In the genomic region with DNA sequence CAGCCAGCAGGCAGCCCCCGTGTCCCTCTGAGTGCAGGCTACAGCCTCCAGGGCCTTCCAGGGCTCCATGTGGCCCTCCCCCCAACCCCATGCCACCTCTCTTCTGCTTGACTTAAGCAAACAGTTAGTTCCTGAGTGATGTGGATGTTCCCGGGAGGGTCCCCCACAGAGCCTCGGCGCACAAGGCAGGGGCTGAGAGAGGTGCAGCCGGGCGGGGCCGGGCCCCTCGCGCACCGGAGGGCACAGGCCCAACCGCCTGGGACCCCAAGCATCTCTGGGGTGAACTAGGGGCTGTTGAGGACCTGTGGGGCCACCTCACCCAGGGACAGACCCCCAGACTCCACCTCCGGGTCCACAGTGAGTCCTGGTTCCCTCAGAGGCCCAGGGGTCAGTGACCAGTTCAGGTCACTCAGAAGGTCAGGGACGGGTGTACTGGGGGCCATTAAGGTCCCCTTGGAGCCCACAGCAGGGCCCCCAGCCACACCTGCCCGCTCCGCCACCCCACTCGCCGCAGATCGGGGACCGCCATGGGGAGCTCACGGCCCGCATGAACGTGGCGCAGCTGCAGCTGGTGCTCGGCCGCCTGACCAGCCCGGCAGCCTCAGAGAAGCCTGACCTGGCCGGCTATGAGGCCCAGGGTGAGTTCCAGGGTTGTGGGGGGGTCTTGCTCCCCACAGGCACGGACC, we compare ENCODE assay signal across 19 cellular contexts. TPM values are rescaled to one million over a fixed set of nuclear protein-coding genes. Genes with fewer than 3 reads are reported as not detected.
DNase-seq lines count a peak whose midpoint lies in the region; ATAC-seq, FAIRE-seq and TF ChIP-seq lines count a peak whose summit lies in the region.
"Had no signal": no experiment of that assay in that cellular context is flagged by ENCODE, and none has a peak within 500 bp of the region (broad histone marks: within the 10 kb centered on the region; RNA-seq: fewer than 3 reads in every experiment).

No MANE protein-coding gene starts in this region.

- H3K14ac ChIP-seq in H1 (ENCODE audit: insufficient read length): no peak overlapping the region

- no peaks in the 10 kb centered on the region for H3K27me3 ChIP-seq in left ventricle myocardium inferior (ENCODE audit: low read depth)
- H3K27me3 ChIP-seq in BLaER1 treated with 17β-estradiol and CSF1 and Interleukin-3, amounts not matched to agents 10 nM and 100 nM: no peaks in the 10 kb centered on the region
- H3K27me3 ChIP-seq in H1 (replicated peaks in 1 of 4; ENCODE audit: control insufficient read depth in 3 of 4, extremely low read depth in 1 of 4, insufficient read depth in 3 of 4, low read length in 3 of 4): no peaks in the 10 kb centered on the region
- H3K27me3 ChIP-seq in tibial nerve: no peaks in the 10 kb centered on the region

- ATAC-seq in left ventricle myocardium superior: no peak
- no peak for ATAC-seq in HG03025 (IDR thresholded peaks at IDR 0.05; ENCODE audit: low FRiP score, unreplicated experiment)
- ATAC-seq: HCT116 had no signal

- POLR2A ChIA-PET in H1 (lab: Charles Lee; ENCODE audit: partially characterized antibody): interaction anchor here (1.4 kb wide), 1 partner anchor 65 kb away, joined by 3 read pairs; no protein-coding TSS in a partner anchor

- TF ChIP-seq EP300 in H1 (IDR thresholded peaks at IDR 0.05; ENCODE audit: borderline replicate concordance in 1 of 2, low read depth in 2 of 2, low read length in 2 of 2) (no peak), tibial nerve (IDR thresholded peaks at IDR 0.05) (no peak)

- H2AFZ ChIP-seq in H1 (ENCODE audit: low read length): no peak overlapping the region

- TF ChIP-seq POLR2A in H1 (IDR thresholded peaks at IDR 0.05; ENCODE audit: control extremely low read depth in 1 of 2, low read depth in 2 of 2, low read length in 2 of 2): no peak
- TF ChIP-seq POLR2A in tibial nerve (IDR thresholded peaks at IDR 0.05): no peak

- peaks cover 2% of the 10 kb centered on the region; the same call in 1 of the 2 replicates for H3K23me2 ChIP-seq in H1 (ENCODE audit: low read depth, low read length)

- no peak for TF ChIP-seq RAD21 in H1 (IDR thresholded peaks at IDR 0.05 in 1 of 2, conservative IDR thresholded peaks at IDR 0.05 in 1 of 2; ENCODE audit: low read depth in 2 of 2, low read length in 2 of 2)

- no peak overlapping the region for H2BK12ac ChIP-seq in H1 (ENCODE audit: low read depth, low read length)

- peak overlapping the region in 5 of 11 experiments; percentile 12 to 51 (median 44); a peak in 2 of 22 replicates for H3K9ac ChIP-seq in BLaER1 treated with 17β-estradiol and CSF1 and Interleukin-3, amounts not matched to agents 10 nM and 100 nM
- H3K9ac ChIP-seq in H1 (replicated peaks in 1 of 4; ENCODE audit: extremely low read depth in 1 of 4, low read depth in 3 of 4, low read length in 3 of 4): no peak overlapping the region
- H3K9ac ChIP-seq: KMS-11 had no signal

- no peak for FAIRE-seq in H1 (lab: Jason Lieb, UNC)
- FAIRE-seq: G401.6, GM12892 had no signal

- no peak overlapping the region for H3K56ac ChIP-seq in H1 (replicated peaks; ENCODE audit: insufficient read length, low read depth, low read length)

- no peaks in the 10 kb centered on the region for H3K9me3 ChIP-seq in left ventricle myocardium inferior (replicated peaks)
- H3K9me3 ChIP-seq in BLaER1 treated with 17β-estradiol and CSF1 and Interleukin-3, amounts not matched to agents 10 nM and 100 nM (replicated peaks in 1 of 11): no peaks in the 10 kb centered on the region
- H3K9me3 ChIP-seq in H1 (ENCODE audit: insufficient read depth in 2 of 2, low read depth in 1 of 2, low read length in 1 of 2): no peaks in the 10 kb centered on the region
- H3K9me3 ChIP-seq in tibial nerve: no peaks in the 10 kb centered on the region

- H3K36me3 ChIP-seq in left ventricle myocardium inferior (peaks cover 34% of the 10 kb centered on the region), H1 (ENCODE audit: control insufficient read depth in 2 of 4, insufficient read depth in 4 of 4, low read length in 3 of 4) (peaks cover 0 to 4% (median 0%) of the 10 kb centered on the region in 4 experiments; a peak in 2 of 8 replicates), tibial nerve (peaks cover 0 to 52% (median 0%) of the 10 kb centered on the region in 3 donors)
- peaks cover 16 to 78% (median 61%) of the 10 kb centered on the region in 11 experiments; a peak in 21 of 22 replicates for H3K36me3 ChIP-seq in BLaER1 treated with 17β-estradiol and CSF1 and Interleukin-3, amounts not matched to agents 10 nM and 100 nM

- no peak overlapping the region for H2BK15ac ChIP-seq in H1 (ENCODE audit: low read length)

- TF ChIP-seq CTCF in left ventricle myocardium inferior (IDR thresholded peaks at IDR 0.05; ENCODE audit: borderline replicate concordance): no peak
- no peak for TF ChIP-seq CTCF in H1 (IDR thresholded peaks at IDR 0.05; ENCODE audit: control extremely low read depth in 1 of 3, insufficient read depth in 1 of 3, low read depth in 1 of 3, low read length in 3 of 3)
- TF ChIP-seq CTCF in tibial nerve (IDR thresholded peaks at IDR 0.05): no peak

- H3K4me3 ChIP-seq in left ventricle myocardium inferior (no peak overlapping the region), H1 (ENCODE audit: extremely low read depth in 1 of 4, insufficient read depth in 2 of 4, low read depth in 3 of 4, low read length in 4 of 4) (no peak overlapping the region), tibial nerve (no peak overlapping the region)
- no peak overlapping the region; a peak in 1 of 20 replicates for H3K4me3 ChIP-seq in BLaER1 treated with 17β-estradiol and CSF1 and Interleukin-3, amounts not matched to agents 10 nM and 100 nM

- H3K18ac ChIP-seq in H1 (ENCODE audit: extremely low read depth, low read length): no peak overlapping the region

- H3K79me2 ChIP-seq in H1 (ENCODE audit: control insufficient read depth in 1 of 2, insufficient read depth in 2 of 2, low read length in 2 of 2): no peaks in the 10 kb centered on the region

- peak overlapping the region; percentile 96 for H3K27ac ChIP-seq in left ventricle myocardium inferior (replicated peaks)
- H3K27ac ChIP-seq in BLaER1 treated with 17β-estradiol and CSF1 and Interleukin-3, amounts not matched to agents 10 nM and 100 nM: peak overlapping the region in 1 of 11 experiments; percentile 34; a peak in 1 of 22 replicates
- H3K27ac ChIP-seq in H1 (ENCODE audit: low read depth, low read length): no peak overlapping the region
- peak overlapping the region; percentile 81 to 93 (median 88) for H3K27ac ChIP-seq in tibial nerve
- H3K27ac ChIP-seq: C4-2B, KMS-11 had no signal

- H4K5ac ChIP-seq in H1 (ENCODE audit: insufficient read length, low read depth, low read length): no peak overlapping the region

- no peak overlapping the region for H2BK5ac ChIP-seq in H1 (ENCODE audit: low read depth, low read length)

- peak overlapping the region; percentile 57 to 89 (median 82) for H3K4me2 ChIP-seq in BLaER1 treated with 17β-estradiol and CSF1 and Interleukin-3, amounts not matched to agents 10 nM and 100 nM
- H3K4me2 ChIP-seq in H1 (ENCODE audit: insufficient read depth in 1 of 2, low read depth in 2 of 2, low read length in 2 of 2): no peak overlapping the region
- H3K4me2 ChIP-seq: KMS-11 had no signal

- H3K4ac ChIP-seq in H1 (replicated peaks; ENCODE audit: insufficient read length, low read depth, low read length): no peak overlapping the region

- H4K8ac ChIP-seq in H1 (ENCODE audit: extremely low read depth, insufficient read depth, low read length): peak overlapping the region; percentile 17; the same call in 1 of the 2 replicates

- H3K4me1 ChIP-seq in left ventricle myocardium inferior (peaks cover 61% of the 10 kb centered on the region), H1 (replicated peaks in 1 of 4; ENCODE audit: control insufficient read depth in 3 of 4, insufficient read depth in 4 of 4, low read length in 3 of 4) (peaks cover 0 to 9% (median 8%) of the 10 kb centered on the region in 4 experiments; a peak in 6 of 7 replicates), tibial nerve (peaks cover 0 to 77% (median 37%) of the 10 kb centered on the region in 4 donors)
- peaks cover 28 to 73% (median 66%) of the 10 kb centered on the region in 10 experiments for H3K4me1 ChIP-seq in BLaER1 treated with 17β-estradiol and CSF1 and Interleukin-3, amounts not matched to agents 10 nM and 100 nM

- intact Hi-C loops in left ventricle myocardium inferior (cut with micrococcal nuclease): no loop called here
- intact Hi-C loops in left ventricle myocardium superior (cut with micrococcal nuclease): no loop called here
- intact Hi-C loops in posterior cingulate gyrus (cut with DNase I): no loop called here

- no peak overlapping the region for H2BK120ac ChIP-seq in H1 (replicated peaks; ENCODE audit: low read depth, low read length)

- WGBS in H1 (ENCODE audit: extremely low coverage in 1 of 2, insufficient coverage in 1 of 2, insufficient read length in 1 of 2, insufficient replicate concordance in 2 of 2, low coverage in 1 of 2, low lambda C conversion rate in 2 of 2, missing lambda C conversion rate in 1 of 2), 2 experiments: 98% methylated on average over 18 of the region's 28 CpGs; no CpG with 5 or more reads in 1 of the 2 experiments
- 81 to 86% methylated on average over 4 to 19 of the region's 28 CpGs for WGBS in tibial nerve, 2 donors

- peaks cover 0 to 99% (median 79%) of the 10 kb centered on the region in 11 experiments; a peak in 18 of 22 replicates for H4K20me1 ChIP-seq in BLaER1 treated with 17β-estradiol and CSF1 and Interleukin-3, amounts not matched to agents 10 nM and 100 nM
- H4K20me1 ChIP-seq in H1 (replicated peaks in 1 of 2; ENCODE audit: control insufficient read depth in 1 of 2, insufficient read depth in 2 of 2, low read length in 2 of 2): no peaks in the 10 kb centered on the region

- H3K23ac ChIP-seq in H1 (ENCODE audit: insufficient read length): no peak overlapping the region

- no peak overlapping the region for H4K91ac ChIP-seq in H1 (replicated peaks; ENCODE audit: insufficient read length, low read length)

- CTCF ChIA-PET in H1 (lab: Charles Lee; ENCODE audit: partially characterized antibody): interaction anchor here (1.3 to 1.9 kb wide), 3 partner anchors 12 to 29 kb away, joined by 3 to 15 read pairs (median 4); a partner anchor contains a TSS

- no peak overlapping the region for H2AK5ac ChIP-seq in H1 (ENCODE audit: low read depth, low read length)

- DNase-seq in left ventricle myocardium inferior (no peak), left ventricle myocardium superior (no peak), H1 (ENCODE audit: low read depth in 1 of 2, low spot score in 2 of 2) (no peak), tibial nerve (ENCODE audit: low spot score in 2 of 2) (no peak), posterior cingulate gyrus (no peak)
- DNase-seq: ACHN; CD4-positive, alpha-beta memory T cell; DMS153; DMS79 treated with DMSO at 0.1 percent for 48 hours; EL had no signal

- H3K79me1 ChIP-seq in H1 (ENCODE audit: low read depth, low read length): no peaks in the 10 kb centered on the region

- no peak overlapping the region for H2BK20ac ChIP-seq in H1 (ENCODE audit: low read length)

RNA-seq across cellular contexts. Expression of a gene that starts 13.2 kb away (rescaled TPM):
- total RNA-seq in left ventricle myocardium inferior (69.0 TPM), left ventricle myocardium superior (61.7 TPM), tibial nerve (10 to 100 TPM; 28.8 to 95.1 (median 38.1) TPM)
- total RNA-seq in H1 (2021; fragmentation: NEBNext Ultra II Directional; extraction: Animal tissue kit (Norgen Biotek cat#: 25700)): 15.7 and 18.0 TPM in 2 replicates
- polyA plus RNA-seq in H1 (2011; rRNA removed): 12.8 and 19.8 TPM in 2 replicates
- 13.8 TPM for polyA plus RNA-seq in H1 (2011; cell fraction: cytosol; rRNA removed)
- polyA plus RNA-seq in H1 (2011; cell fraction: nucleus; rRNA removed): 39.2 TPM
- polyA plus RNA-seq in H1 (2012, experiment 1 of 2): 9.3 to 15.2 TPM (median 14.5 TPM) in 4 replicates
- 12.0 TPM for polyA plus RNA-seq in H1 (2012, experiment 2 of 2)
- polyA plus RNA-seq in H1 (2013, experiment 1 of 2): 14.4 TPM
- polyA plus RNA-seq in H1 (2013, experiment 2 of 2): 13.9 TPM
- polyA minus RNA-seq in H1 (2011; rRNA and poly(A)+ RNA removed): 3.5 and 4.2 TPM in 2 replicates
- 12.7 TPM for polyA minus RNA-seq in H1 (2011; cell fraction: cytosol; rRNA and poly(A)+ RNA removed)
- 11.2 TPM for polyA minus RNA-seq in H1 (2011; cell fraction: nucleus; rRNA and poly(A)+ RNA removed)
- polyA plus RNA-seq: IgD-negative memory B cell had no signal

RNA-seq across cellular contexts. Expression of a gene that starts 23.0 kb away (rescaled TPM):
- 37.6 TPM for total RNA-seq in left ventricle myocardium inferior
- 40.2 TPM for total RNA-seq in left ventricle myocardium superior
- total RNA-seq in H1 (2021; fragmentation: NEBNext Ultra II Directional; extraction: Animal tissue kit (Norgen Biotek cat#: 25700)): 17.9 and 19.0 TPM in 2 replicates
- 11.6 and 13.6 TPM in 2 replicates for polyA plus RNA-seq in H1 (2011; rRNA removed)
- polyA plus RNA-seq in H1 (2011; cell fraction: cytosol; rRNA removed): 19.7 TPM
- polyA plus RNA-seq in H1 (2011; cell fraction: nucleus; rRNA removed): 13.9 TPM
- polyA plus RNA-seq in H1 (2012, experiment 1 of 2): 6.2 to 15.0 TPM (median 13.2 TPM) in 4 replicates
- polyA plus RNA-seq in H1 (2012, experiment 2 of 2): 11.1 TPM
- 14.6 TPM for polyA plus RNA-seq in H1 (2013, experiment 1 of 2)
- polyA plus RNA-seq in H1 (2013, experiment 2 of 2): 15.8 TPM
- polyA minus RNA-seq in H1 (2011; rRNA and poly(A)+ RNA removed): 0.61 and 1.1 TPM in 2 replicates
- 3.7 TPM for polyA minus RNA-seq in H1 (2011; cell fraction: cytosol; rRNA and poly(A)+ RNA removed)
- polyA minus RNA-seq in H1 (2011; cell fraction: nucleus; rRNA and poly(A)+ RNA removed): 10.4 TPM
- total RNA-seq in tibial nerve: 10 to 100 TPM; 49.4 to 79.5 (median 70.8) TPM

RNA-seq across cellular contexts. Expression of a gene that starts 33.0 kb away (rescaled TPM):
- total RNA-seq in left ventricle myocardium inferior: 1.2 TPM
- total RNA-seq in left ventricle myocardium superior: 0.79 TPM
- total RNA-seq in H1 (2021; fragmentation: NEBNext Ultra II Directional; extraction: Animal tissue kit (Norgen Biotek cat#: 25700)): 0.88 and 1.1 TPM in 2 replicates
- polyA plus RNA-seq in H1 (2011; rRNA removed): 0.13 and 0.15 TPM in 2 replicates
- polyA plus RNA-seq in H1 (2011; cell fraction: cytosol; rRNA removed): 0.26 TPM
- 1.7 TPM for polyA plus RNA-seq in H1 (2011; cell fraction: nucleus; rRNA removed)
- polyA plus RNA-seq in H1 (2012, experiment 1 of 2): 0.57 to 0.92 TPM (median 0.67 TPM) in 4 replicates
- polyA plus RNA-seq in H1 (2012, experiment 2 of 2): 0.22 TPM
- polyA plus RNA-seq in H1 (2013, experiment 1 of 2): 0.10 TPM
- polyA plus RNA-seq in H1 (2013, experiment 2 of 2): 0.17 TPM
- 0.07 TPM in 1 of 2 replicates, not detected in the other for polyA minus RNA-seq in H1 (2011; rRNA and poly(A)+ RNA removed)
- polyA minus RNA-seq in H1 (2011; cell fraction: cytosol; rRNA and poly(A)+ RNA removed): not detected
- polyA minus RNA-seq in H1 (2011; cell fraction: nucleus; rRNA and poly(A)+ RNA removed): 0.90 TPM
- 10 to 100 TPM in 1 of 4 donors, 1 to 10 TPM in 3; 3.1 to 19.8 (median 3.1) TPM for total RNA-seq in tibial nerve

RNA-seq across cellular contexts. Expression of a gene that starts 36.6 kb away (rescaled TPM):
- not detected for total RNA-seq in left ventricle myocardium inferior
- total RNA-seq in left ventricle myocardium superior: not detected
- not detected in 2 replicates for total RNA-seq in H1 (2021; fragmentation: NEBNext Ultra II Directional; extraction: Animal tissue kit (Norgen Biotek cat#: 25700))
- polyA plus RNA-seq in H1 (2011; rRNA removed): 0.02 TPM in 2 replicates
- 0.01 TPM for polyA plus RNA-seq in H1 (2011; cell fraction: cytosol; rRNA removed)
- 0.07 TPM for polyA plus RNA-seq in H1 (2011; cell fraction: nucleus; rRNA removed)
- polyA plus RNA-seq in H1 (2012, experiment 1 of 2): 0.03 TPM in 2 of 4 replicates, not detected in the others
- 0.03 TPM for polyA plus RNA-seq in H1 (2012, experiment 2 of 2)
- 0.02 TPM for polyA plus RNA-seq in H1 (2013, experiment 1 of 2)
- polyA plus RNA-seq in H1 (2013, experiment 2 of 2): under 0.01 TPM
- 0.06 TPM in 1 of 2 replicates, not detected in the other for polyA minus RNA-seq in H1 (2011; rRNA and poly(A)+ RNA removed)
- not detected for polyA minus RNA-seq in H1 (2011; cell fraction: cytosol; rRNA and poly(A)+ RNA removed)
- polyA minus RNA-seq in H1 (2011; cell fraction: nucleus; rRNA and poly(A)+ RNA removed): not detected
- under 1 TPM in 1 of 4 donors, not detected in 3; 0.20 TPM for total RNA-seq in tibial nerve
- total RNA-seq: CD4-positive, alpha-beta memory T cell; H4 had no signal
- polyA plus RNA-seq: CD4-positive, alpha-beta memory T cell had no signal

RNA-seq across cellular contexts. Expression of a gene that starts 59.5 kb away (rescaled TPM):
- 5.2 TPM for total RNA-seq in left ventricle myocardium inferior
- 4.4 TPM for total RNA-seq in left ventricle myocardium superior
- total RNA-seq in H1 (2021; fragmentation: NEBNext Ultra II Directional; extraction: Animal tissue kit (Norgen Biotek cat#: 25700)): 15.1 and 18.1 TPM in 2 replicates
- polyA plus RNA-seq in H1 (2011; rRNA removed): 6.9 and 10.0 TPM in 2 replicates
- 8.1 TPM for polyA plus RNA-seq in H1 (2011; cell fraction: cytosol; rRNA removed)
- polyA plus RNA-seq in H1 (2011; cell fraction: nucleus; rRNA removed): 36.1 TPM
- polyA plus RNA-seq in H1 (2012, experiment 1 of 2): 9.7 to 16.5 TPM (median 15.3 TPM) in 4 replicates
- 9.6 TPM for polyA plus RNA-seq in H1 (2012, experiment 2 of 2)
- polyA plus RNA-seq in H1 (2013, experiment 1 of 2): 10.1 TPM
- 9.2 TPM for polyA plus RNA-seq in H1 (2013, experiment 2 of 2)
- 4.4 and 4.5 TPM in 2 replicates for polyA minus RNA-seq in H1 (2011; rRNA and poly(A)+ RNA removed)
- 4.9 TPM for polyA minus RNA-seq in H1 (2011; cell fraction: cytosol; rRNA and poly(A)+ RNA removed)
- polyA minus RNA-seq in H1 (2011; cell fraction: nucleus; rRNA and poly(A)+ RNA removed): 8.9 TPM
- total RNA-seq in tibial nerve: 10 to 100 TPM in 1 of 4 donors, 1 to 10 TPM in 3; 7.0 to 21.0 (median 9.5) TPM

Comparison
In these comparisons a context has a peak if more than half of its experiments do, and no peak if none do; other contexts are left out.
1. H3K4me2 ChIP-seq: peak in BLaER1 treated with 17β-estradiol and CSF1 and Interleukin-3, amounts not matched to agents 10 nM and 100 nM (11 of 11); none in H1 (0 of 2).